Comparison of ENCODE assay signal across 10 cellular contexts in the genomic region with DNA sequence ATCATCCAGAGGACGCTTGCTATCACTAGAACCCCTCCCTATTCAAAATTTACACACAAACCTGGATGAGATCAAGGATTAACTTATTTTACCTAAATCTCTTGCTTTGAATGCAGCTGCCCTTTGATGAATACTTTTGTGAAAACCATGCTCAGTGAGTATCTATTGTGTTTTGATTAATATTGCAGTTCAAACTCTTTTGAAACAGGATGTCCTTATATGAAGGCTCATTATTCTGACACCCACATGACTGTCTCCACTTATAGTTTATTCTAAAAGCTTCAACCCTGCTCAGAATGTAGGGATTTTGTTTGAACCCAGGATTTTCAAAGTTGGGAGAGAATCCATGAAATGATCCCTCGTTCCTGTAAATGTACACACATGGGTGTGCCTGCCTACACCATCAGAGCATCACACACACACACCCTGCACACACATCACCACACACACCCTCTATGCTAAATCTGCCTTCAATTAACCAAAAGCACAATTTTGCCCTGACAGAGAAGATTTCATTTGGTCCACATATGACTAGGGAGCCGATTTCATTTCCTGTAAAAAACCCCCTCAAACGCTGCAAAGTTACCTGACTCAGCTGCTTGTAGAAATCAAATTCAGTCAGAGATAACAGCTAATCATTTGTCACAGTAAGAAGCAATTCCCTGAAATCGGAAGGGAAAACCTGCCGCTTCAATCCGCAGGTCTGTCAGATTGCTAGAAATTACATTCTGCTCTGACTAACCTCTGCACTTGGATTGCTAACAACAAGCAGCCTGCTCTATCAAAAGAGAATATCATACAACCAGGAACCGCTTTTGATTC.
A peak's percentile ranks its signal among the peaks of the same experiment; 100 is the strongest.
DNase-seq lines count a peak whose midpoint lies in the region; ATAC-seq and TF ChIP-seq lines count a peak whose summit lies in the region.
"Had no signal": no experiment of that assay in that cellular context is flagged by ENCODE, and none has a peak within 500 bp of the region (broad histone marks: within the 10 kb centered on the region; RNA-seq: fewer than 3 reads in every experiment).

No MANE protein-coding gene starts in this region.

- H3K36me3 ChIP-seq in brain microvascular endothelial cell (replicated peaks) (no peaks in the 10 kb centered on the region), osteoblast (ENCODE audit: insufficient read depth, low read length) (no peaks in the 10 kb centered on the region), gastroesophageal sphincter (no peaks in the 10 kb centered on the region)
- H3K36me3 ChIP-seq: thoracic aorta had no signal

- in situ Hi-C loops in brain microvascular endothelial cell (cut with HindIII; ENCODE audit: low pct_ligation_motif_present, low sequenced_read_pairs): no loop called here

- intact Hi-C loops in sciatic nerve (cut with DNase I): no loop called here

- H3K9me3 ChIP-seq in osteoblast (ENCODE audit: low read depth, low read length) (no peaks in the 10 kb centered on the region), gastroesophageal sphincter (no peaks in the 10 kb centered on the region)
- H3K9me3 ChIP-seq: thoracic aorta had no signal

- H3K79me2 ChIP-seq in osteoblast (ENCODE audit: insufficient read depth, low read length): peaks cover 98% of the 10 kb centered on the region

- H3K4me2 ChIP-seq in osteoblast (ENCODE audit: insufficient read depth, low read length): peak overlapping the region; percentile 47
- H3K4me2 ChIP-seq: KMS-11 had no signal

- H3K27ac ChIP-seq in brain microvascular endothelial cell: peak overlapping the region; percentile 80
- H3K27ac ChIP-seq in osteoblast (ENCODE audit: low read depth, low read length): peak overlapping the region; percentile 96
- peak overlapping the region in 1 of 4 donors; percentile 32 for H3K27ac ChIP-seq in gastroesophageal sphincter
- H3K27ac ChIP-seq: KMS-11 had no signal

- ATAC-seq in GM18511 (IDR thresholded peaks at IDR 0.05; ENCODE audit: unreplicated experiment) (peak; percentile 74), HG02763 (IDR thresholded peaks at IDR 0.05; ENCODE audit: unreplicated experiment) (peak; percentile 45), gastroesophageal sphincter (no peak), sciatic nerve (no peak)

- no peaks in the 10 kb centered on the region for H3K27me3 ChIP-seq in brain microvascular endothelial cell (replicated peaks)
- H3K27me3 ChIP-seq in osteoblast (ENCODE audit: insufficient read depth, low read length): no peaks in the 10 kb centered on the region
- H3K27me3 ChIP-seq in gastroesophageal sphincter: no peaks in the 10 kb centered on the region

- WGBS in gastroesophageal sphincter (ENCODE audit: low coverage in 1 of 2), 2 donors: 55 to 57% methylated on average over 2 to 8 of the region's 8 CpGs

- H4K20me1 ChIP-seq in osteoblast (ENCODE audit: insufficient read depth, low read length): no peaks in the 10 kb centered on the region

- no peak overlapping the region for H2AFZ ChIP-seq in osteoblast (ENCODE audit: low read length)

- TF ChIP-seq CTCF in brain microvascular endothelial cell (IDR thresholded peaks at IDR 0.05; ENCODE audit: low read depth, low read length, missing control alignments): no peak
- no peak for TF ChIP-seq CTCF in osteoblast (IDR thresholded peaks at IDR 0.05; ENCODE audit: extremely low read depth, low read depth, low read length)
- no peak for TF ChIP-seq CTCF in gastroesophageal sphincter (IDR thresholded peaks at IDR 0.05)

- H3K4me3 ChIP-seq in brain microvascular endothelial cell (ENCODE audit: low read depth, low read length) (no peak overlapping the region), osteoblast (ENCODE audit: insufficient read depth, low read length) (peak overlapping the region; percentile 1), gastroesophageal sphincter (no peak overlapping the region)
- H3K4me3 ChIP-seq: thoracic aorta had no signal

- TF ChIP-seq EP300 in gastroesophageal sphincter (IDR thresholded peaks at IDR 0.05): no peak

- no peak for TF ChIP-seq POLR2A in gastroesophageal sphincter (IDR thresholded peaks at IDR 0.05)

- DNase-seq in brain microvascular endothelial cell (no peak), osteoblast (ENCODE audit: insufficient read length, low spot score, missing footprints) (no peak), UCSD-AML1 (lab: John Stamatoyannopoulos, UW; ENCODE audit: unreplicated experiment) (no peak), sciatic nerve (ENCODE audit: low spot score) (no peak)
- DNase-seq in activated CD4-positive, alpha-beta T cell treated with anti-CD3 and anti-CD28 coated beads for 1 hour: no peak

- peaks cover 58% of the 10 kb centered on the region for H3K4me1 ChIP-seq in osteoblast (ENCODE audit: insufficient read depth, low read length)
- H3K4me1 ChIP-seq in gastroesophageal sphincter: peaks cover 0 to 56% (median 3%) of the 10 kb centered on the region in 3 donors

Comparison
In these comparisons a context has a peak if more than half of its experiments do, and no peak if none do; other contexts are left out.
1. ATAC-seq: peak in GM18511 (single experiment) and HG02763 (single experiment); none in gastroesophageal sphincter (single experiment) and sciatic nerve (single experiment).